Comparison of ENCODE assay signal across 19 cellular contexts in the genomic region with DNA sequence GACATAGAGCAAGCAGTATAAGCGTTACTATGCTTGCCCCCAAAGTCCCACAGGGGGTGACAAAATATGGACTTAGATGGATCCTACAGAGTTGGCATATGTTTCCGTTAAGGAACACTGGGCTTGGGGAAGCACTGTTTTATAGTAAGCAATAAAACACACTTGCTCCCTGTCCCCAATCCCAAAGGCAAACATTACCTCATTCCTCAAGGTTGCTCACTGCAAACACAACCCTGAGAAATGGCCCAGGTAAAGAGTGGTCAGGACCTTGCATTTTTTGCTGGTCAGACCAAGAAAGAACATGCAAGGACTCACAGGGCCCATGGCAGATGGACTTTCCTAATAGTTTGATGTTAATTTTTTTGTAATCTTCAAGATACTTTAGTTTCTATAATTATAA. TPM values are rescaled to one million over a fixed set of nuclear protein-coding genes. Genes with fewer than 3 reads are reported as not detected.
A peak's percentile ranks its signal among the peaks of the same experiment; 100 is the strongest.
DNase-seq lines count a peak whose midpoint lies in the region; TF ChIP-seq lines count a peak whose summit lies in the region.
"Had no signal": no experiment of that assay in that cellular context is flagged by ENCODE, and none has a peak within 500 bp of the region (broad histone marks: within the 10 kb centered on the region; RNA-seq: fewer than 3 reads in every experiment).

No MANE protein-coding gene starts in this region.

- H3K9me3 Mint-ChIP-seq in Caco-2 (ENCODE audit: unreplicated experiment) (peaks cover 4% of the 10 kb centered on the region), endodermal cell (peaks cover 13% of the 10 kb centered on the region)
- H3K9me3 Mint-ChIP-seq in activated T-cell treated with anti-CD3 and anti-CD28 coated beads, Interleukin-2, amount 50 U/mL, for 24 hours: peaks cover 2% of the 10 kb centered on the region

- no peak overlapping the region for H2BK120ac ChIP-seq in mesendoderm (ENCODE audit: low read depth, low read length)

- H2AK5ac ChIP-seq in mesendoderm (ENCODE audit: low read length): no peak overlapping the region

- H3K27ac ChIP-seq in HUES48 (ENCODE audit: low read depth, low read length) (peak overlapping the region; percentile 53), endodermal cell (ENCODE audit: low read depth, low read length) (no peak overlapping the region), mesendoderm (ENCODE audit: low read depth, low read length) (no peak overlapping the region)
- H3K27ac ChIP-seq: BLaER1, RWPE1 had no signal

- no peak overlapping the region for H2BK5ac ChIP-seq in mesendoderm (ENCODE audit: low read length)

- no peak overlapping the region for H3K56ac ChIP-seq in mesendoderm (ENCODE audit: low read length)

- 0 out of 2 replicates have a peak, but pooled peaks cover 5% of the 10 kb centered on the region for H3K9me3 ChIP-seq in Caco-2
- peaks cover 4% of the 10 kb centered on the region; the same call in 1 of the 2 replicates for H3K9me3 ChIP-seq in HUES48 (ENCODE audit: control insufficient read depth, insufficient read depth, low read length)
- H3K9me3 ChIP-seq in endodermal cell (ENCODE audit: control insufficient read depth, low read length): peaks cover 23% of the 10 kb centered on the region

- H3K4me1 ChIP-seq in Caco-2: peaks cover 9% of the 10 kb centered on the region
- H3K4me1 ChIP-seq in HUES48 (ENCODE audit: control insufficient read depth, insufficient read depth, low read length): peaks cover 6% of the 10 kb centered on the region; the same call in 1 of the 2 replicates
- H3K4me1 ChIP-seq in endodermal cell (ENCODE audit: control insufficient read depth, insufficient read depth, low read length): peaks cover 4% of the 10 kb centered on the region
- H3K4me1 ChIP-seq in mesendoderm (ENCODE audit: control insufficient read depth, low read depth, low read length): no peaks in the 10 kb centered on the region
- H3K4me1 ChIP-seq: BLaER1 had no signal

- no peak overlapping the region for H3K4ac ChIP-seq in mesendoderm (ENCODE audit: low read depth, low read length)

- H3K4me1 Mint-ChIP-seq in Caco-2 (ENCODE audit: low read depth, unreplicated experiment) (peaks cover 11% of the 10 kb centered on the region), endodermal cell (peaks cover 11% of the 10 kb centered on the region)
- no peaks in the 10 kb centered on the region for H3K4me1 Mint-ChIP-seq in activated T-cell treated with anti-CD3 and anti-CD28 coated beads, Interleukin-2, amount 50 U/mL, for 24 hours (ENCODE audit: low read depth)
- H3K4me1 Mint-ChIP-seq: CD4-positive, alpha-beta memory T cell had no signal

- no peak overlapping the region for H4K5ac ChIP-seq in mesendoderm (ENCODE audit: low read length)

- POLR2A ChIA-PET in Caco-2 (lab: Charles Lee): no interaction called here

- DNase-seq in Caco-2 (peak; percentile 61 to 68), endodermal cell (no peak), mesendoderm (peak; percentile 26), NCI-H1417 (lab: John Stamatoyannopoulos, UW) (no peak)
- DNase-seq in activated T-cell treated with anti-CD3 and anti-CD28 coated beads, Interleukin-2, amount 50 U/mL, for 24 hours: no peak
- DNase-seq in stimulated activated CD4-positive, alpha-beta T cell treated with anti-CD3 and anti-CD28 coated beads, Interleukin-4, amount 100 ng/mL, for 4 hours: no peak
- DNase-seq: Calu3; CD4-positive, alpha-beta memory T cell; DND-41; Karpas-422; NCI-H1105; NCI-H1694 treated with DMSO at 0.1 percent for 48 hours; NCI-H510A; NCI-H82; OCI-M1 had no signal

- intact Hi-C loops in Caco-2 (cut with micrococcal nuclease; ENCODE audit: unreplicated experiment): loop anchor here (1.0 to 2.0 kb wide), 6 partner anchors 32 to 938 kb away; partner anchors contain the start of gene UGGT2

- H3K18ac ChIP-seq in mesendoderm (ENCODE audit: low read length): no peak overlapping the region

- WGBS in endodermal cell (ENCODE audit: insufficient coverage in 1 of 2, insufficient read length in 1 of 2), 2 experiments: 98% methylated on average over 2 of the region's 2 CpGs; no CpG with 5 or more reads in 1 of the 2 experiments
- no CpG with 5 or more reads among the region's 2 CpGs for WGBS in mesendoderm (ENCODE audit: extremely low coverage, insufficient coverage, low lambda C conversion rate)

- no peak overlapping the region for H4K8ac ChIP-seq in mesendoderm (ENCODE audit: low read depth, low read length)

- no peaks in the 10 kb centered on the region for H3K79me1 ChIP-seq in mesendoderm (ENCODE audit: low read length)

- H3K36me3 ChIP-seq in Caco-2 (ENCODE audit: control insufficient read depth, insufficient read depth, low read length) (no peaks in the 10 kb centered on the region; the same call in 1 of the 2 replicates), HUES48 (ENCODE audit: control insufficient read depth, insufficient read depth, low read length) (peaks cover 12% of the 10 kb centered on the region; the same call in 1 of the 2 replicates), endodermal cell (ENCODE audit: control insufficient read depth, insufficient read depth, low read length) (peaks cover 15% of the 10 kb centered on the region), mesendoderm (ENCODE audit: control insufficient read depth, insufficient read depth, low read length) (peaks cover 2% of the 10 kb centered on the region)
- H3K36me3 ChIP-seq: BLaER1 had no signal

- no TSS peak for BruUV-seq in Caco-2 (replicated peaks; lab: Mats Ljungman, UMichigan)

- no peak overlapping the region for H3K4me3 ChIP-seq in Caco-2 (ENCODE audit: low read depth, low read length)
- H3K4me3 ChIP-seq in HUES48 (ENCODE audit: low read depth, low read length): no peak overlapping the region
- no peak overlapping the region for H3K4me3 ChIP-seq in endodermal cell (ENCODE audit: low read length)
- no peak overlapping the region for H3K4me3 ChIP-seq in mesendoderm (ENCODE audit: low read length)
- H3K4me3 ChIP-seq: BLaER1 had no signal

- no peak overlapping the region for H3K23ac ChIP-seq in mesendoderm (ENCODE audit: low read length)

- H3K27me3 ChIP-seq in Caco-2 (replicated peaks; ENCODE audit: control insufficient read depth, insufficient read depth, low read length) (no peaks in the 10 kb centered on the region), HUES48 (ENCODE audit: control insufficient read depth, insufficient read depth, low read length) (no peaks in the 10 kb centered on the region), endodermal cell (ENCODE audit: control insufficient read depth, insufficient read depth, low read length, poor library complexity, severe bottlenecking) (no peaks in the 10 kb centered on the region), mesendoderm (ENCODE audit: insufficient read depth, low read length, poor library complexity) (no peaks in the 10 kb centered on the region)
- H3K27me3 ChIP-seq: BLaER1 had no signal

- H3K9ac ChIP-seq in HUES48 (ENCODE audit: low read depth, low read length) (no peak overlapping the region), endodermal cell (ENCODE audit: extremely low read depth, low read length, poor library complexity, severe bottlenecking) (no peak overlapping the region), mesendoderm (ENCODE audit: low read length) (no peak overlapping the region)
- H3K9ac ChIP-seq: BLaER1 had no signal

- CTCF ChIA-PET in Caco-2 (lab: Charles Lee): interaction anchor here (0.7 to 2.6 kb wide), 5 partner anchors 32 to 797 kb away, joined by 3 to 70 read pairs (median 33); partner anchors contain the start of gene UGGT2

- no peaks in the 10 kb centered on the region for H3K79me2 ChIP-seq in mesendoderm (ENCODE audit: control insufficient read depth, insufficient read depth, low read length)

- H3K4me3 Mint-ChIP-seq in Caco-2 (ENCODE audit: unreplicated experiment): no peak overlapping the region
- no peak overlapping the region for H3K4me3 Mint-ChIP-seq in endodermal cell
- no peak overlapping the region for H3K4me3 Mint-ChIP-seq in activated T-cell treated with anti-CD3 and anti-CD28 coated beads, Interleukin-2, amount 50 U/mL, for 24 hours
- H3K4me3 Mint-ChIP-seq: CD4-positive, alpha-beta memory T cell; IgD-negative memory B cell had no signal

- H3K36me3 Mint-ChIP-seq in Caco-2 (ENCODE audit: insufficient read depth, unreplicated experiment): peaks cover 22% of the 10 kb centered on the region
- H3K36me3 Mint-ChIP-seq in endodermal cell (ENCODE audit: low read depth): peaks cover 27% of the 10 kb centered on the region
- no peaks in the 10 kb centered on the region for H3K36me3 Mint-ChIP-seq in activated T-cell treated with anti-CD3 and anti-CD28 coated beads, Interleukin-2, amount 50 U/mL, for 24 hours (ENCODE audit: low read depth)
- H3K36me3 Mint-ChIP-seq: CD4-positive, alpha-beta memory T cell; IgD-negative memory B cell had no signal

- no peak overlapping the region for H3K4me2 ChIP-seq in mesendoderm (ENCODE audit: low read length)
- H3K4me2 ChIP-seq: BLaER1 had no signal

- no peak overlapping the region for H2BK15ac ChIP-seq in mesendoderm (replicated peaks; ENCODE audit: low read depth)

- H3K27me3 Mint-ChIP-seq in Caco-2 (ENCODE audit: insufficient read depth, unreplicated experiment): no peaks in the 10 kb centered on the region
- H3K27me3 Mint-ChIP-seq in endodermal cell (ENCODE audit: insufficient read depth): no peaks in the 10 kb centered on the region
- no peaks in the 10 kb centered on the region for H3K27me3 Mint-ChIP-seq in activated T-cell treated with anti-CD3 and anti-CD28 coated beads, Interleukin-2, amount 50 U/mL, for 24 hours
- H3K27me3 Mint-ChIP-seq: CD4-positive, alpha-beta memory T cell; IgD-negative memory B cell had no signal

- TF ChIP-seq CTCF in Caco-2 (IDR thresholded peaks at IDR 0.05; ENCODE audit: insufficient read depth in 1 of 2, low read depth in 1 of 2, low read length in 1 of 2, severe bottlenecking in 1 of 2, unreplicated experiment in 1 of 2) (no peak), endodermal cell (conservative IDR thresholded peaks at IDR 0.05) (no peak)

- H3K27ac Mint-ChIP-seq in Caco-2 (ENCODE audit: unreplicated experiment) (no peak overlapping the region), endodermal cell (peak overlapping the region; percentile 69)
- no peak overlapping the region for H3K27ac Mint-ChIP-seq in activated T-cell treated with anti-CD3 and anti-CD28 coated beads, Interleukin-2, amount 50 U/mL, for 24 hours
- H3K27ac Mint-ChIP-seq: CD4-positive, alpha-beta memory T cell; IgD-negative memory B cell had no signal

RNA-seq across cellular contexts. Expression of gene UGGT2, which starts 32.3 kb away (rescaled TPM):
- total RNA-seq in Caco-2 (2022) (35.5 and 42.0 TPM in 2 replicates), endodermal cell (10 to 100 TPM; 37.2 to 40.9 TPM)
- 36.0 TPM for polyA plus RNA-seq in endodermal cell (2013, experiment 1 of 2)
- polyA plus RNA-seq in endodermal cell (2013, experiment 2 of 2): 33.1 TPM
- polyA plus RNA-seq in mesendoderm (2013, experiment 1 of 2): 10.8 TPM
- 11.1 TPM for polyA plus RNA-seq in mesendoderm (2013, experiment 2 of 2)
- total RNA-seq: CD4-positive, alpha-beta memory T cell had no signal
- polyA plus RNA-seq: CD4-positive, alpha-beta memory T cell had no signal

Comparison
In these comparisons a context has a peak if more than half of its experiments do, and no peak if none do; other contexts are left out.
1. DNase-seq: peak in Caco-2 (2 of 2) and mesendoderm (single experiment); none in endodermal cell (single experiment), NCI-H1417 (0 of 3), activated T-cell treated with anti-CD3 and anti-CD28 coated beads, Interleukin-2, amount 50 U/mL, for 24 hours (single experiment) and stimulated activated CD4-positive, alpha-beta T cell treated with anti-CD3 and anti-CD28 coated beads, Interleukin-4, amount 100 ng/mL, for 4 hours (0 of 2).